ENCODE assay signal across 24 cellular contexts in genomic region chr6:67594366-67594765, GRCh38.
"Had no signal": no experiment of that assay in that cellular context is flagged by ENCODE, and none has a peak within 500 bp of the region (broad histone marks: within the 10 kb centered on the region; RNA-seq: fewer than 3 reads in every experiment).

No MANE protein-coding gene starts in this region.

- DNase-seq: activated CD4-positive, alpha-beta T cell treated with anti-CD3 and anti-CD28 coated beads for 48 hours; activated CD4-positive, alpha-beta T cell treated with anti-CD3 and anti-CD28 coated beads, Interleukin-2, amount 50 U/mL, for 4 hours; activated CD8-positive, alpha-beta memory T cell treated with anti-CD3 and anti-CD28 coated beads, Interleukin-2, amount 50 U/mL, for 48 hours; activated CD8-positive, alpha-beta T cell treated with anti-CD3 and anti-CD28 coated beads, Interleukin-2, amount 10 ng/mL, durations not matched to agents 7 days and 5 days; activated naive CD4-positive, alpha-beta T cell; activated T-cell treated with anti-CD3 and anti-CD28 coated beads, Interleukin-2, amount 50 U/mL, for 1 hour; amniotic stem cell; caudate nucleus; KBM-7; NCI-H1092; NCI-H1436; NCI-H1694 treated with DMSO at 0.1 percent for 48 hours; NCI-H2029 treated with DMSO at 0.1 percent for 48 hours; NCI-H510A treated with DMSO at 0.1 percent for 48 hours; NCI-H69; NK-92 treated with Interleukin-12 subunit alpha and Interleukin-12 subunit beta, amount 100 ng/mL, for 24 hours; OCI-M1; RPMI8226; SJCRH30 had no signal

- H3K9me3 ChIP-seq: SJCRH30 had no signal

- H3K27me3 ChIP-seq: ascending aorta had no signal

- H3K4me3 ChIP-seq: ascending aorta, SJCRH30 had no signal

- ATAC-seq: activated CD4-positive, CD25-positive, alpha-beta regulatory T cell treated with anti-CD3 and anti-CD28 coated beads, Interleukin-2, amount 50 U/mL, for 24 hours; activated CD8-positive, alpha-beta T cell treated with anti-CD3 and anti-CD28 coated beads, Interleukin-2, amount 10 ng/mL, durations not matched to agents 7 days and 5 days; Panc1; Right ventricle myocardium inferior; SK-N-SH treated with all-trans-retinoic acid at 6 μM for 48 hours had no signal

- H3K36me3 ChIP-seq: ascending aorta, SJCRH30 had no signal

- H3K27ac ChIP-seq: ascending aorta, SJCRH30 had no signal
